Comparison of ENCODE assay signal across 12 cellular contexts in the genomic region with DNA sequence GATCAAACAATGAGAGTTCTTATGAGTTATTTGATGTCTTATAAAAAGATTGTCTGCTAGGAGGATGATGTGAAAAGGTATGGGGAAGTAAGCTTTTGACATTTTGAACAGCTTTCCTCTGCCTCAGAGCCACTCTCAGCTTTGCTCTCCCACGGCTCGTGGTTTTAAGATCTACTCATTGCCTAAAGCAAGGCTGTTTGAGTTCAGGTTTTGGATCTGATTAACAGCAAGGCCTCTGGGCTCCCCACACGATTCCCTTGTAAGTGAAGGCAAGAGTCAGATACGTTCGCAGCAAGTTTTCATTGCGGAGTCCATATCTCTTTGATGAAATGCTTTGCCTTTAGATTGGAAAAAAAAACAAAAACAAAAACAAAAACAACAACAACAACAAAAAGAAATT.
DNase-seq lines count a peak whose midpoint lies in the region; TF ChIP-seq lines count a peak whose summit lies in the region.
"Had no signal": no experiment of that assay in that cellular context is flagged by ENCODE, and none has a peak within 500 bp of the region (broad histone marks: within the 10 kb centered on the region; RNA-seq: fewer than 3 reads in every experiment).

No MANE protein-coding gene starts in this region.

- H3K4me3 ChIP-seq in astrocyte of the spinal cord (ENCODE audit: low read depth, low read length) (no peak overlapping the region), neural cell (ENCODE audit: low read length) (no peak overlapping the region)

- no peaks in the 10 kb centered on the region for H3K27me3 ChIP-seq in neural cell (ENCODE audit: insufficient read depth, low read depth, low read length)

- TF ChIP-seq EP300 in neural cell (conservative IDR thresholded peaks at IDR 0.05; ENCODE audit: poor library complexity, severe bottlenecking): no peak

- DNase-seq in DMS 273 (lab: John Stamatoyannopoulos, UW; ENCODE audit: unreplicated experiment) (peak; percentile 4), DMS 273 treated with DMSO at 0.1 percent for 48 hours (lab: John Stamatoyannopoulos, UW) (no peak), astrocyte of the spinal cord (ENCODE audit: low read depth, low spot score) (peak; percentile 27), caudate nucleus (lab: John Stamatoyannopoulos, UW) (no peak), GM19240 (ENCODE audit: insufficient read length, low spot score) (no peak)
- no peak for DNase-seq in activated effector memory CD4-positive, alpha-beta T cell treated with Interleukin-2 at 50 U/mL for 16 hours
- DNase-seq: CD8-positive, alpha-beta T cell; DMS53; GF-D8 had no signal

- H3K9me3 ChIP-seq in neural cell (ENCODE audit: low read length): no peaks in the 10 kb centered on the region

- H3F3A ChIP-seq in neural cell (ENCODE audit: insufficient read depth, low read length, poor library complexity, severe bottlenecking): no peaks in the 10 kb centered on the region

- H3K27ac ChIP-seq in neural cell (ENCODE audit: low read length) (peak overlapping the region; percentile 7), caudate nucleus (ENCODE audit: low read depth, low read length) (no peak overlapping the region)
- H3K27ac ChIP-seq: 22Rv1, HL-60 had no signal

- no peaks in the 10 kb centered on the region for H3K36me3 ChIP-seq in neural cell (ENCODE audit: insufficient read depth, low read length)

- no peak overlapping the region for H2AFZ ChIP-seq in neural cell (ENCODE audit: low read depth, low read length)

- in situ Hi-C loops in astrocyte of the spinal cord (cut with HindIII; ENCODE audit: low sequenced_read_pairs): no loop called here

- H3K9me2 ChIP-seq in neural cell (ENCODE audit: insufficient read depth, low read length): no peaks in the 10 kb centered on the region

- no peak for TF ChIP-seq CTCF in astrocyte of the spinal cord (IDR thresholded peaks at IDR 0.05; ENCODE audit: low read depth, low read length)
- TF ChIP-seq CTCF in neural cell (IDR thresholded peaks at IDR 0.05; ENCODE audit: poor library complexity, severe bottlenecking): no peak

- no peak for TF ChIP-seq RAD21 in neural cell (conservative IDR thresholded peaks at IDR 0.05)

- no peak overlapping the region for H3K4me2 ChIP-seq in neural cell (ENCODE audit: low read length)

- H3K79me2 ChIP-seq in neural cell (replicated peaks; ENCODE audit: insufficient read depth, low read length): no peaks in the 10 kb centered on the region

- no peaks in the 10 kb centered on the region for H4K20me1 ChIP-seq in neural cell (ENCODE audit: insufficient read depth)

- no peak overlapping the region for H3K9ac ChIP-seq in neural cell (ENCODE audit: low read length)

TF ChIP-seq in neural cell, 6 proteins besides CTCF, POLR2A, EP300 and RAD21:
- TF ChIP-seq MXI1 (conservative IDR thresholded peaks at IDR 0.05; ENCODE audit: poor library complexity, severe bottlenecking) (no peak), SMC3 (conservative IDR thresholded peaks at IDR 0.05; ENCODE audit: poor library complexity) (no peak), POLR2AphosphoS5 (IDR thresholded peaks at IDR 0.05) (no peak), EZH2 (IDR thresholded peaks at IDR 0.05; ENCODE audit: borderline replicate concordance, insufficient read depth, low read length, poor library complexity, severe bottlenecking) (no peak), TAF1 (IDR thresholded peaks at IDR 0.05; ENCODE audit: low read depth) (no peak)
- TF ChIP-seq, protein P1, sequence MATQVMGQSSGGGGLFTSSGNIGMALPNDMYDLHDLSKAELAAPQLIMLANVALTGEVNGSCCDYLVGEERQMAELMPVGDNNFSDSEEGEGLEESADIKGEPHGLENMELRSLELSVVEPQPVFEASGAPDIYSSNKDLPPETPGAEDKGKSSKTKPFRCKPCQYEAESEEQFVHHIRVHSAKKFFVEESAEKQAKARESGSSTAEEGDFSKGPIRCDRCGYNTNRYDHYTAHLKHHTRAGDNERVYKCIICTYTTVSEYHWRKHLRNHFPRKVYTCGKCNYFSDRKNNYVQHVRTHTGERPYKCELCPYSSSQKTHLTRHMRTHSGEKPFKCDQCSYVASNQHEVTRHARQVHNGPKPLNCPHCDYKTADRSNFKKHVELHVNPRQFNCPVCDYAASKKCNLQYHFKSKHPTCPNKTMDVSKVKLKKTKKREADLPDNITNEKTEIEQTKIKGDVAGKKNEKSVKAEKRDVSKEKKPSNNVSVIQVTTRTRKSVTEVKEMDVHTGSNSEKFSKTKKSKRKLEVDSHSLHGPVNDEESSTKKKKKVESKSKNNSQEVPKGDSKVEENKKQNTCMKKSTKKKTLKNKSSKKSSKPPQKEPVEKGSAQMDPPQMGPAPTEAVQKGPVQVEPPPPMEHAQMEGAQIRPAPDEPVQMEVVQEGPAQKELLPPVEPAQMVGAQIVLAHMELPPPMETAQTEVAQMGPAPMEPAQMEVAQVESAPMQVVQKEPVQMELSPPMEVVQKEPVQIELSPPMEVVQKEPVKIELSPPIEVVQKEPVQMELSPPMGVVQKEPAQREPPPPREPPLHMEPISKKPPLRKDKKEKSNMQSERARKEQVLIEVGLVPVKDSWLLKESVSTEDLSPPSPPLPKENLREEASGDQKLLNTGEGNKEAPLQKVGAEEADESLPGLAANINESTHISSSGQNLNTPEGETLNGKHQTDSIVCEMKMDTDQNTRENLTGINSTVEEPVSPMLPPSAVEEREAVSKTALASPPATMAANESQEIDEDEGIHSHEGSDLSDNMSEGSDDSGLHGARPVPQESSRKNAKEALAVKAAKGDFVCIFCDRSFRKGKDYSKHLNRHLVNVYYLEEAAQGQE (IDR thresholded peaks at IDR 0.05; ENCODE audit: borderline replicate concordance): no peak

Comparison
In these comparisons a context has a peak if more than half of its experiments do, and no peak if none do; other contexts are left out.
1. DNase-seq: peak in DMS 273 (single experiment) and astrocyte of the spinal cord (single experiment); none in DMS 273 treated with DMSO at 0.1 percent for 48 hours (single experiment), activated effector memory CD4-positive, alpha-beta T cell treated with Interleukin-2 at 50 U/mL for 16 hours (single experiment), caudate nucleus (0 of 61) and GM19240 (single experiment).